In the genomic region with DNA sequence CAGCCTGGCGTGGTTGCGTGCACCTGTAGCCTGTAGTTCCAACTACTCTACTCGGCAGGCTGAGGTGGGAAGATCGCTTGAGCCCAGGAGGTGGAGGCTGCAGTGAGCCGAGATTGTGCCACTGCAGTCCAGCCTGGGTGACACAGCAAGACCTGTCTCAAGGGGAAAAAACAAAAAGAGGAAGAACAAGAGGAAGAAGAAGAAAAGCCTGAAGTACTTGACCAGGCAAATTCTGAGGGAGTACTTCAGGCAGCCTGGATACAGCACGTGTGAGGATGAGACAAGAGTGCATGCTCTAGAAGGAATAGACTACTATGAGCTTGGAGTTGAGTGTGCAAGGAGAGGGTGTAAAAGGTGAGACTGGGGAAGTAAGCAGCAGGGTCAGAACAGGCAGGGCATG, we compare ENCODE assay signal across 27 cellular contexts. TPM values are rescaled to one million over a fixed set of nuclear protein-coding genes. Genes with fewer than 3 reads are reported as not detected.
DNase-seq lines count a peak whose midpoint lies in the region; ATAC-seq, FAIRE-seq and TF ChIP-seq lines count a peak whose summit lies in the region.
"Had no signal": no experiment of that assay in that cellular context is flagged by ENCODE, and none has a peak within 500 bp of the region (broad histone marks: within the 10 kb centered on the region; RNA-seq: fewer than 3 reads in every experiment).

No MANE protein-coding gene starts in this region.

- H2BK12ac ChIP-seq in H1 (ENCODE audit: low read depth, low read length), result peak overlapping the region; percentile 97

- H2BK15ac ChIP-seq in H1 (ENCODE audit: low read length), result 0 out of 2 replicates have a peak overlapping the region, but pooled peaks have one; percentile 50

- H2AK5ac ChIP-seq in H1 (ENCODE audit: low read depth, low read length), result peak overlapping the region; percentile 45; the same call in 1 of the 2 replicates

- no peaks in the 10 kb centered on the region for H4K20me1 ChIP-seq in H1 (replicated peaks in 1 of 2; ENCODE audit: control insufficient read depth in 1 of 2, insufficient read depth in 2 of 2, low read length in 2 of 2)

- H2BK20ac ChIP-seq in H1 (ENCODE audit: low read length), result peak overlapping the region; percentile 36

- H3K36me3 ChIP-seq in H1 (ENCODE audit: control insufficient read depth in 2 of 4, insufficient read depth in 4 of 4, low read length in 3 of 4) (0 out of 8 replicates have a peak, but pooled peaks cover 0 to 3% (median 0%) of the 10 kb centered on the region in 4 experiments), upper lobe of right lung (no peaks in the 10 kb centered on the region)
- H3K36me3 ChIP-seq: tibial artery had no signal

- TF ChIP-seq POLR2A in H1 (IDR thresholded peaks at IDR 0.05; ENCODE audit: control extremely low read depth in 1 of 2, low read depth in 2 of 2, low read length in 2 of 2), result no peak

- H3K27me3 ChIP-seq in H1 (replicated peaks in 1 of 4; ENCODE audit: control insufficient read depth in 3 of 4, extremely low read depth in 1 of 4, insufficient read depth in 3 of 4, low read length in 3 of 4) (no peaks in the 10 kb centered on the region), upper lobe of right lung (no peaks in the 10 kb centered on the region)
- H3K27me3 ChIP-seq: tibial artery had no signal

- H3K27me3 Mint-ChIP-seq in HFFc6 (ENCODE audit: insufficient read depth), result peaks cover 16% of the 10 kb centered on the region

- CTCF ChIA-PET in H1 (lab: Charles Lee; ENCODE audit: partially characterized antibody), result interaction anchor here (0.6 to 2.2 kb wide), 6 partner anchors 11 to 59 kb away, joined by 3 to 5 read pairs (median 4); no protein-coding TSS in a partner anchor

- H3K9me3 ChIP-seq in H1 (ENCODE audit: insufficient read depth in 2 of 2, low read depth in 1 of 2, low read length in 1 of 2), result no peaks in the 10 kb centered on the region
- no peaks in the 10 kb centered on the region for H3K9me3 ChIP-seq in upper lobe of right lung
- H3K9me3 ChIP-seq: tibial artery had no signal

- peak overlapping the region; percentile 93; the same call in 1 of the 2 replicates for H2BK5ac ChIP-seq in H1 (ENCODE audit: low read depth, low read length)

- peaks cover 2 to 16% (median 9%) of the 10 kb centered on the region in 4 experiments; a peak in 6 of 7 replicates for H3K4me1 ChIP-seq in H1 (replicated peaks in 1 of 4; ENCODE audit: control insufficient read depth in 3 of 4, insufficient read depth in 4 of 4, low read length in 3 of 4)
- peaks cover 14% of the 10 kb centered on the region for H3K4me1 ChIP-seq in upper lobe of right lung

- no peak overlapping the region for H3K4me3 Mint-ChIP-seq in HFFc6
- H3K4me3 Mint-ChIP-seq: memory B cell; stimulated activated naive CD8-positive, alpha-beta T cell treated with anti-CD3 and anti-CD28 coated beads, Interleukin-15, amount 100 ng/mL, for 72 hours had no signal

- H4K91ac ChIP-seq in H1 (replicated peaks; ENCODE audit: insufficient read length, low read length), result peak overlapping the region; percentile 100

- no peaks in the 10 kb centered on the region for H3K4me1 Mint-ChIP-seq in HFFc6 (ENCODE audit: low read depth)

- peak overlapping the region; percentile 87 for H2BK120ac ChIP-seq in H1 (replicated peaks; ENCODE audit: low read depth, low read length)

- no peaks in the 10 kb centered on the region for H3K79me2 ChIP-seq in H1 (ENCODE audit: control insufficient read depth in 1 of 2, insufficient read depth in 2 of 2, low read length in 2 of 2)

- H3K23ac ChIP-seq in H1 (ENCODE audit: insufficient read length), result no peak overlapping the region

- no peak overlapping the region for H2AFZ ChIP-seq in H1 (ENCODE audit: low read length)

- 84% methylated on average over 6 of the region's 6 CpGs; no CpG with 5 or more reads in 1 of the 2 experiments for WGBS in H1 (ENCODE audit: extremely low coverage in 1 of 2, insufficient coverage in 1 of 2, insufficient read length in 1 of 2, insufficient replicate concordance in 2 of 2, low coverage in 1 of 2, low lambda C conversion rate in 2 of 2, missing lambda C conversion rate in 1 of 2), 2 experiments

- peak overlapping the region; percentile 89 for H3K18ac ChIP-seq in H1 (ENCODE audit: extremely low read depth, low read length)

- H3K36me3 Mint-ChIP-seq in HFFc6 (ENCODE audit: low read depth), result no peaks in the 10 kb centered on the region
- H3K36me3 Mint-ChIP-seq: memory B cell, naive B cell had no signal

- H3K4me3 ChIP-seq in H1 (ENCODE audit: extremely low read depth in 1 of 4, insufficient read depth in 2 of 4, low read depth in 3 of 4, low read length in 4 of 4) (no peak overlapping the region), upper lobe of right lung (no peak overlapping the region)
- H3K4me3 ChIP-seq: coronary artery, tibial artery had no signal

- H3K4me2 ChIP-seq in H1 (ENCODE audit: insufficient read depth in 1 of 2, low read depth in 2 of 2, low read length in 2 of 2), result peak overlapping the region in 1 of 2 experiments; percentile 56; a peak in 1 of 4 replicates

- intact Hi-C loops in upper lobe of right lung (cut with DNase I), result no loop called here

- DNase-seq in SIG-M5 treated with dmso at 0.1 percent for 504 hours (lab: John Stamatoyannopoulos, UW; ENCODE audit: unreplicated experiment) (peak; percentile 49), SIG-M5 (lab: John Stamatoyannopoulos, UW) (no peak), OCI-M1 (lab: John Stamatoyannopoulos, UW) (peak; percentile 57), H1 (ENCODE audit: low read depth in 1 of 2, low spot score in 2 of 2) (no peak), upper lobe of right lung (no peak), HFFc6 (no peak), NCI-H2107 (lab: John Stamatoyannopoulos, UW) (no peak)
- no peak for DNase-seq in stimulated activated CD8-positive, alpha-beta memory T cell treated with anti-CD3 and anti-CD28 coated beads, Interleukin-4, amount 100 ng/mL, for 48 hours
- DNase-seq: 8988T; activated CD4-positive, alpha-beta T cell treated with anti-CD3 and anti-CD28 coated beads, Interleukin-2, amount 50 U/mL, for 48 hours; activated gamma-delta T cell; DND-41; kidney glomerular epithelial cell; naive B cell; NCI-H146; NCI-H2171 treated with DMSO at 0.1 percent for 48 hours; NCI-H526 treated with DMSO at 0.1 percent for 48 hours; SHP77; stimulated activated CD4-positive, alpha-beta T cell treated with anti-CD3 and anti-CD28 coated beads, Interleukin-4, amount 100 ng/mL, for 4 hours; stimulated activated naive CD8-positive, alpha-beta T cell treated with anti-CD3 and anti-CD28 coated beads, Interleukin-15, amount 100 ng/mL, for 72 hours; tibial artery had no signal

- H3K27ac ChIP-seq in H1 (ENCODE audit: low read depth, low read length), result no peak overlapping the region
- no peak overlapping the region for H3K27ac ChIP-seq in upper lobe of right lung
- H3K27ac ChIP-seq: coronary artery, tibial artery had no signal

- ATAC-seq in upper lobe of right lung, result peak; percentile 72
- ATAC-seq: stimulated activated naive CD8-positive, alpha-beta T cell treated with anti-CD3 and anti-CD28 coated beads, Interleukin-15, amount 100 ng/mL, for 72 hours had no signal

- H3K4ac ChIP-seq in H1 (replicated peaks; ENCODE audit: insufficient read length, low read depth, low read length), result peak overlapping the region; percentile 89

- no peak overlapping the region for H3K14ac ChIP-seq in H1 (ENCODE audit: insufficient read length)

- H3K23me2 ChIP-seq in H1 (ENCODE audit: low read depth, low read length), result no peaks in the 10 kb centered on the region

- POLR2A ChIA-PET in H1 (lab: Charles Lee; ENCODE audit: partially characterized antibody), result no interaction called here

- H3K79me1 ChIP-seq in H1 (ENCODE audit: low read depth, low read length), result no peaks in the 10 kb centered on the region

- H4K8ac ChIP-seq in H1 (ENCODE audit: extremely low read depth, insufficient read depth, low read length), result no peak overlapping the region

- no peak overlapping the region for H3K27ac Mint-ChIP-seq in HFFc6
- H3K27ac Mint-ChIP-seq: memory B cell; stimulated activated naive CD8-positive, alpha-beta T cell treated with anti-CD3 and anti-CD28 coated beads, Interleukin-15, amount 100 ng/mL, for 72 hours had no signal

- no peak for TF ChIP-seq RAD21 in H1 (IDR thresholded peaks at IDR 0.05 in 1 of 2, conservative IDR thresholded peaks at IDR 0.05 in 1 of 2; ENCODE audit: low read depth in 2 of 2, low read length in 2 of 2)

- H3K9me3 Mint-ChIP-seq in HFFc6, result no peaks in the 10 kb centered on the region
- H3K9me3 Mint-ChIP-seq: memory B cell; naive B cell; stimulated activated naive CD8-positive, alpha-beta T cell treated with anti-CD3 and anti-CD28 coated beads, Interleukin-15, amount 100 ng/mL, for 72 hours had no signal

- H3K9ac ChIP-seq in H1 (replicated peaks in 1 of 4; ENCODE audit: extremely low read depth in 1 of 4, low read depth in 3 of 4, low read length in 3 of 4), result no peak overlapping the region

- TF ChIP-seq CTCF in H1 (IDR thresholded peaks at IDR 0.05; ENCODE audit: control extremely low read depth in 1 of 3, insufficient read depth in 1 of 3, low read depth in 1 of 3, low read length in 3 of 3) (no peak), upper lobe of right lung (IDR thresholded peaks at IDR 0.05) (no peak), HFFc6 (IDR thresholded peaks at IDR 0.05) (no peak)

- FAIRE-seq in H1 (lab: Jason Lieb, UNC), result no peak

- peak overlapping the region; percentile 32 for H3K56ac ChIP-seq in H1 (replicated peaks; ENCODE audit: insufficient read length, low read depth, low read length)

- no peak for TF ChIP-seq EP300 in H1 (IDR thresholded peaks at IDR 0.05; ENCODE audit: borderline replicate concordance in 1 of 2, low read depth in 2 of 2, low read length in 2 of 2)

- H4K5ac ChIP-seq in H1 (ENCODE audit: insufficient read length, low read depth, low read length), result peak overlapping the region; percentile 73

RNA-seq across cellular contexts. Expression of a gene that starts 1.8 kb away (rescaled TPM):
- 12.6 and 16.8 TPM in 2 replicates for total RNA-seq in H1 (2021; fragmentation: NEBNext Ultra II Directional; extraction: Animal tissue kit (Norgen Biotek cat#: 25700))
- polyA plus RNA-seq in H1 (2011; rRNA removed), result 4.1 and 4.3 TPM in 2 replicates
- 3.2 TPM for polyA plus RNA-seq in H1 (2011; cell fraction: cytosol; rRNA removed)
- 5.8 TPM for polyA plus RNA-seq in H1 (2011; cell fraction: nucleus; rRNA removed)
- 7.3 to 10.1 TPM (median 8.1 TPM) in 4 replicates for polyA plus RNA-seq in H1 (2012, experiment 1 of 2)
- 7.0 TPM for polyA plus RNA-seq in H1 (2012, experiment 2 of 2)
- 61.9 TPM for polyA plus RNA-seq in H1 (2013, experiment 1 of 2)
- 63.4 TPM for polyA plus RNA-seq in H1 (2013, experiment 2 of 2)
- polyA minus RNA-seq in H1 (2011; rRNA and poly(A)+ RNA removed), result 2.1 and 2.7 TPM in 2 replicates
- 1.8 TPM for polyA minus RNA-seq in H1 (2011; cell fraction: cytosol; rRNA and poly(A)+ RNA removed)
- 3.1 TPM for polyA minus RNA-seq in H1 (2011; cell fraction: nucleus; rRNA and poly(A)+ RNA removed)
- 0.32 TPM for total RNA-seq in upper lobe of right lung
- total RNA-seq in HFFc6 (2021; fragmentation: NEBNext Ultra II Directional; extraction: Animal tissue kit (Norgen Biotek cat#: 25700)), result not detected
- total RNA-seq: osteocyte; T-helper 1 cell treated with Interleukin-12 subunit alpha and Interleukin-12 subunit beta and Interleukin-4 antibody, amounts not matched to agents 30 ng/mL and 1 ng/mL, for 36 hours had no signal

RNA-seq across cellular contexts. Expression of a gene that starts 17.4 kb away (rescaled TPM):
- total RNA-seq in H1 (2021; fragmentation: NEBNext Ultra II Directional; extraction: Animal tissue kit (Norgen Biotek cat#: 25700)), result 1.2 and 1.6 TPM in 2 replicates
- 0.11 and 0.30 TPM in 2 replicates for polyA plus RNA-seq in H1 (2011; rRNA removed)
- polyA plus RNA-seq in H1 (2011; cell fraction: cytosol; rRNA removed), result 0.21 TPM
- polyA plus RNA-seq in H1 (2011; cell fraction: nucleus; rRNA removed), result not detected
- 0.17 to 0.57 TPM (median 0.36 TPM) in 4 replicates for polyA plus RNA-seq in H1 (2012, experiment 1 of 2)
- polyA plus RNA-seq in H1 (2012, experiment 2 of 2), result not detected
- 1.0 TPM for polyA plus RNA-seq in H1 (2013, experiment 1 of 2)
- 0.85 TPM for polyA plus RNA-seq in H1 (2013, experiment 2 of 2)
- 0.17 and 0.41 TPM in 2 replicates for polyA minus RNA-seq in H1 (2011; rRNA and poly(A)+ RNA removed)
- polyA minus RNA-seq in H1 (2011; cell fraction: cytosol; rRNA and poly(A)+ RNA removed), result not detected
- polyA minus RNA-seq in H1 (2011; cell fraction: nucleus; rRNA and poly(A)+ RNA removed), result not detected
- total RNA-seq in upper lobe of right lung, result not detected
- not detected for total RNA-seq in HFFc6 (2021; fragmentation: NEBNext Ultra II Directional; extraction: Animal tissue kit (Norgen Biotek cat#: 25700))
- total RNA-seq: glomerular endothelial cell; osteocyte; T-helper 1 cell treated with Interleukin-12 subunit alpha and Interleukin-12 subunit beta and Interleukin-4 antibody, amounts not matched to agents 30 ng/mL and 1 ng/mL, for 36 hours had no signal
- polyA plus RNA-seq: adipose tissue had no signal

RNA-seq across cellular contexts. Expression of a gene that starts 28.1 kb away (rescaled TPM):
- total RNA-seq in H1 (2021; fragmentation: NEBNext Ultra II Directional; extraction: Animal tissue kit (Norgen Biotek cat#: 25700)), result not detected in 2 replicates
- not detected in 2 replicates for polyA plus RNA-seq in H1 (2011; rRNA removed)
- not detected for polyA plus RNA-seq in H1 (2011; cell fraction: cytosol; rRNA removed)
- polyA plus RNA-seq in H1 (2011; cell fraction: nucleus; rRNA removed), result not detected
- polyA plus RNA-seq in H1 (2012, experiment 1 of 2), result not detected in 4 replicates
- not detected for polyA plus RNA-seq in H1 (2012, experiment 2 of 2)
- polyA plus RNA-seq in H1 (2013, experiment 1 of 2), result not detected
- polyA plus RNA-seq in H1 (2013, experiment 2 of 2), result not detected
- polyA minus RNA-seq in H1 (2011; rRNA and poly(A)+ RNA removed), result not detected in 2 replicates
- not detected for polyA minus RNA-seq in H1 (2011; cell fraction: cytosol; rRNA and poly(A)+ RNA removed)
- polyA minus RNA-seq in H1 (2011; cell fraction: nucleus; rRNA and poly(A)+ RNA removed), result not detected
- not detected for total RNA-seq in upper lobe of right lung
- not detected for total RNA-seq in HFFc6 (2021; fragmentation: NEBNext Ultra II Directional; extraction: Animal tissue kit (Norgen Biotek cat#: 25700))
- total RNA-seq: glomerular endothelial cell; osteocyte; T-helper 1 cell treated with Interleukin-12 subunit alpha and Interleukin-12 subunit beta and Interleukin-4 antibody, amounts not matched to agents 30 ng/mL and 1 ng/mL, for 36 hours had no signal
- polyA plus RNA-seq: adipose tissue had no signal

RNA-seq across cellular contexts. Expression of a gene that starts 53.4 kb away (rescaled TPM):
- total RNA-seq in H1 (2021; fragmentation: NEBNext Ultra II Directional; extraction: Animal tissue kit (Norgen Biotek cat#: 25700)), result 0.76 TPM in 1 of 2 replicates, not detected in the other
- 0.13 TPM in 1 of 2 replicates, not detected in the other for polyA plus RNA-seq in H1 (2011; rRNA removed)
- not detected for polyA plus RNA-seq in H1 (2011; cell fraction: cytosol; rRNA removed)
- polyA plus RNA-seq in H1 (2011; cell fraction: nucleus; rRNA removed), result not detected
- not detected in 4 replicates for polyA plus RNA-seq in H1 (2012, experiment 1 of 2)
- polyA plus RNA-seq in H1 (2012, experiment 2 of 2), result not detected
- not detected for polyA plus RNA-seq in H1 (2013, experiment 1 of 2)
- polyA plus RNA-seq in H1 (2013, experiment 2 of 2), result 0.15 TPM
- 0.24 TPM in 1 of 2 replicates, not detected in the other for polyA minus RNA-seq in H1 (2011; rRNA and poly(A)+ RNA removed)
- not detected for polyA minus RNA-seq in H1 (2011; cell fraction: cytosol; rRNA and poly(A)+ RNA removed)
- polyA minus RNA-seq in H1 (2011; cell fraction: nucleus; rRNA and poly(A)+ RNA removed), result not detected
- total RNA-seq in upper lobe of right lung, result not detected
- not detected for total RNA-seq in HFFc6 (2021; fragmentation: NEBNext Ultra II Directional; extraction: Animal tissue kit (Norgen Biotek cat#: 25700))
- total RNA-seq: glomerular endothelial cell; osteocyte; T-helper 1 cell treated with Interleukin-12 subunit alpha and Interleukin-12 subunit beta and Interleukin-4 antibody, amounts not matched to agents 30 ng/mL and 1 ng/mL, for 36 hours had no signal
- polyA plus RNA-seq: adipose tissue had no signal

Comparison
In these comparisons a context has a peak if more than half of its experiments do, and no peak if none do; other contexts are left out.
1. DNase-seq: peak in SIG-M5 treated with dmso at 0.1 percent for 504 hours (single experiment) and OCI-M1 (single experiment); none in SIG-M5 (single experiment), H1 (0 of 2), upper lobe of right lung (single experiment), HFFc6 (single experiment), NCI-H2107 (single experiment) and stimulated activated CD8-positive, alpha-beta memory T cell treated with anti-CD3 and anti-CD28 coated beads, Interleukin-4, amount 100 ng/mL, for 48 hours (single experiment).
2. RNA of a gene that starts 1.8 kb away (total RNA-seq): 12.6 to 16.8 TPM in H1; 0.32 TPM in upper lobe of right lung (single experiment) and not detected in HFFc6; every median in the first group is over 10 times any median in the second.